2 cellular contexts compared by ENCODE assay signal in genomic region chr1:58396150-58396549, GRCh38.
TF ChIP-seq lines count a peak whose summit lies in the region.

No MANE protein-coding gene starts in this region.

TF ChIP-seq in GM23338, 12 proteins besides CTCF, POLR2A, EP300 and RAD21:
- no peak for TF ChIP-seq CREB1 (CRISPR knock-in tag; IDR thresholded peaks at IDR 0.05; ENCODE audit: low read depth)
- no peak for TF ChIP-seq NANOG (IDR thresholded peaks at IDR 0.05; ENCODE audit: borderline replicate concordance)
- TF ChIP-seq REST (IDR thresholded peaks at IDR 0.05; ENCODE audit: unreplicated experiment): no peak
- TF ChIP-seq ZNF331 (CRISPR knock-in tag; IDR thresholded peaks at IDR 0.05; ENCODE audit: low read depth): no peak

TF ChIP-seq in H1, 55 proteins besides CTCF, POLR2A, EP300 and RAD21:
- TF ChIP-seq RFX5 (IDR thresholded peaks at IDR 0.05; ENCODE audit: borderline replicate concordance, low read depth, low read length): no peak
- no peak for TF ChIP-seq SRF (IDR thresholded peaks at IDR 0.05; ENCODE audit: low read depth, low read length)
- TF ChIP-seq CTBP2 (IDR thresholded peaks at IDR 0.05; ENCODE audit: borderline replicate concordance, insufficient read depth, insufficient read length, low read length): no peak
- no peak for TF ChIP-seq RXRA (IDR thresholded peaks at IDR 0.05; ENCODE audit: insufficient read depth, low read depth, low read length)
- no peak for TF ChIP-seq SAP30 (IDR thresholded peaks at IDR 0.05; ENCODE audit: insufficient read depth, insufficient replicate concordance, low read length)
- no peak for TF ChIP-seq ATF3 (IDR thresholded peaks at IDR 0.05; ENCODE audit: insufficient read depth, low read depth, low read length)
- TF ChIP-seq FOSL1 (IDR thresholded peaks at IDR 0.05; ENCODE audit: insufficient read depth, low read depth, low read length): no peak
- no peak for TF ChIP-seq POU5F1 (IDR thresholded peaks at IDR 0.05; ENCODE audit: low read depth, low read length)
- TF ChIP-seq RBBP5 (IDR thresholded peaks at IDR 0.05; ENCODE audit: borderline replicate concordance, low read depth, low read length): no peak
- no peak for TF ChIP-seq BACH1 (IDR thresholded peaks at IDR 0.05; ENCODE audit: low read length)
- no peak for TF ChIP-seq TCF12 (IDR thresholded peaks at IDR 0.05; ENCODE audit: low read depth, low read length)
- TF ChIP-seq HDAC2 (IDR thresholded peaks at IDR 0.05; ENCODE audit: borderline replicate concordance in 1 of 2, low read depth in 2 of 2, low read length in 2 of 2): no peak
- no peak for TF ChIP-seq MAFK (IDR thresholded peaks at IDR 0.05; ENCODE audit: low read depth, low read length)
- no peak for TF ChIP-seq CEBPB (IDR thresholded peaks at IDR 0.05; ENCODE audit: low read depth, low read length)
